ENCODE assay signal across 10 cellular contexts in the genomic region with DNA sequence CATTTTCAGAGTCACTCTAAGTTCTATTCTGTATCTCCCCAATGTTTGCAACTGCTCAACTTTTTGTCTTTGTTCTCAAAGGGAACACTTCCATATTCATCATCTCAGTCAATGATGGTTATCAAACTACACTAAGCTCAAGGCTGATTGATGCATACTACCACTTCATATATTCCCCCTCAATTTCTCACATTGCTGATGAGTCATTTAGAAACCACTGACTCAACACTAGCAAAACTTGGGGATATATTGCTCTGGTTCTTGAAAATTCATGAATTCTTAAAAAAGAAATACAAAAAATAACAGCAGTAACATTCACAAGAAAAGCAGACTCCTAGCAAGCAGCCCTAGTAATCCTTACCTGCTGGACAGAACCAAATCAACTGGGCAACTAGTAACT. TPM values are rescaled to one million over a fixed set of nuclear protein-coding genes. Genes with fewer than 3 reads are reported as not detected.
A peak's percentile ranks its signal among the peaks of the same experiment; 100 is the strongest.
DNase-seq lines count a peak whose midpoint lies in the region; ATAC-seq and TF ChIP-seq lines count a peak whose summit lies in the region.
"Had no signal": no experiment of that assay in that cellular context is flagged by ENCODE, and none has a peak within 500 bp of the region (broad histone marks: within the 10 kb centered on the region; RNA-seq: fewer than 3 reads in every experiment).

No MANE protein-coding gene starts in this region.

- H3K4me3 Mint-ChIP-seq in activated naive CD4-positive, alpha-beta T cell treated with anti-CD3 and anti-CD28 coated beads, Interleukin-2, amount 50 U/mL, for 24 hours: no peak overlapping the region
- no peak overlapping the region for H3K4me3 Mint-ChIP-seq in activated naive CD4-positive, alpha-beta T cell treated with anti-CD3 and anti-CD28 coated beads, Interleukin-2, amount 10 ng/mL, durations not matched to agents 7 days and 5 days

- CTCF ChIA-PET in activated naive CD4-positive, alpha-beta T cell treated with anti-CD3 and anti-CD28 coated beads, Interleukin-2, amount 10 ng/mL, durations not matched to agents 7 days and 5 days (lab: Charles Lee): interaction anchor here (1.0 kb wide), 1 partner anchor 40 kb away, joined by 4 read pairs; no protein-coding TSS in a partner anchor
- CTCF ChIA-PET in RWPE1 (lab: Yijun Ruan, JAX): no interaction called here

- H3K36me3 ChIP-seq in H7 (replicated peaks; ENCODE audit: control insufficient read depth, insufficient read depth, low read length): no peaks in the 10 kb centered on the region

- peaks cover 6% of the 10 kb centered on the region for H3K9me3 Mint-ChIP-seq in activated naive CD4-positive, alpha-beta T cell treated with anti-CD3 and anti-CD28 coated beads, Interleukin-2, amount 50 U/mL, for 24 hours
- H3K9me3 Mint-ChIP-seq in activated naive CD4-positive, alpha-beta T cell treated with anti-CD3 and anti-CD28 coated beads, Interleukin-2, amount 10 ng/mL, durations not matched to agents 7 days and 5 days: peaks cover 19% of the 10 kb centered on the region

- POLR2A ChIA-PET in RWPE1 (lab: Yijun Ruan, JAX; ENCODE audit: low non-redundant PET): no interaction called here

- ATAC-seq in HG02973 (IDR thresholded peaks at IDR 0.05; ENCODE audit: unreplicated experiment) (peak; percentile 81), omental fat pad (ENCODE audit: low FRiP score) (no peak)

- no peak overlapping the region for H3K4me3 ChIP-seq in H7 (ENCODE audit: insufficient read depth, low read depth, low read length)
- H3K4me3 ChIP-seq: esophagus muscularis mucosa had no signal

- no peaks in the 10 kb centered on the region for H3K27me3 ChIP-seq in H7 (ENCODE audit: control insufficient read depth, insufficient read depth, low read length)
- H3K27me3 ChIP-seq: esophagus muscularis mucosa had no signal

- H3K4me1 Mint-ChIP-seq in activated naive CD4-positive, alpha-beta T cell treated with anti-CD3 and anti-CD28 coated beads, Interleukin-2, amount 50 U/mL, for 24 hours: peaks cover 9% of the 10 kb centered on the region
- H3K4me1 Mint-ChIP-seq in activated naive CD4-positive, alpha-beta T cell treated with anti-CD3 and anti-CD28 coated beads, Interleukin-2, amount 10 ng/mL, durations not matched to agents 7 days and 5 days: peaks cover 12% of the 10 kb centered on the region

- TF ChIP-seq CTCF in RWPE1 (conservative IDR thresholded peaks at IDR 0.05; ENCODE audit: low read depth) (no peak), omental fat pad (IDR thresholded peaks at IDR 0.05) (no peak)

- peak overlapping the region; percentile 25 for H3K27ac Mint-ChIP-seq in activated naive CD4-positive, alpha-beta T cell treated with anti-CD3 and anti-CD28 coated beads, Interleukin-2, amount 50 U/mL, for 24 hours
- no peak overlapping the region for H3K27ac Mint-ChIP-seq in activated naive CD4-positive, alpha-beta T cell treated with anti-CD3 and anti-CD28 coated beads, Interleukin-2, amount 10 ng/mL, durations not matched to agents 7 days and 5 days

- no peaks in the 10 kb centered on the region for H3K27me3 Mint-ChIP-seq in activated naive CD4-positive, alpha-beta T cell treated with anti-CD3 and anti-CD28 coated beads, Interleukin-2, amount 50 U/mL, for 24 hours
- H3K27me3 Mint-ChIP-seq in activated naive CD4-positive, alpha-beta T cell treated with anti-CD3 and anti-CD28 coated beads, Interleukin-2, amount 10 ng/mL, durations not matched to agents 7 days and 5 days: no peaks in the 10 kb centered on the region

- peaks cover 24% of the 10 kb centered on the region for H3K36me3 Mint-ChIP-seq in activated naive CD4-positive, alpha-beta T cell treated with anti-CD3 and anti-CD28 coated beads, Interleukin-2, amount 50 U/mL, for 24 hours
- H3K36me3 Mint-ChIP-seq in activated naive CD4-positive, alpha-beta T cell treated with anti-CD3 and anti-CD28 coated beads, Interleukin-2, amount 10 ng/mL, durations not matched to agents 7 days and 5 days: peaks cover 37% of the 10 kb centered on the region

- no peak for DNase-seq in activated naive CD4-positive, alpha-beta T cell treated with anti-CD3 and anti-CD28 coated beads, Interleukin-2, amount 10 ng/mL, durations not matched to agents 7 days and 5 days
- DNase-seq in RWPE1 (ENCODE audit: low spot score): peak; percentile 7
- DNase-seq in NCI-H2029 treated with DMSO at 0.1 percent for 48 hours (lab: John Stamatoyannopoulos, UW): no peak
- no peak for DNase-seq in H7
- DNase-seq in activated effector memory CD4-positive, alpha-beta T cell treated with anti-CD3 and anti-CD28 coated beads, Interleukin-2, amount 50 U/mL, for 16 hours: no peak
- DNase-seq in omental fat pad (ENCODE audit: low spot score): no peak
- DNase-seq: activated effector memory CD4-positive, alpha-beta T cell treated with Interleukin-2 at 50 U/mL for 16 hours had no signal

- no peak overlapping the region for H3K27ac ChIP-seq in RWPE1
- H3K27ac ChIP-seq: esophagus muscularis mucosa had no signal

RNA-seq across cellular contexts. Expression of a gene that starts 52.2 kb away (rescaled TPM):
- total RNA-seq in H7 (2014; rRNA removed; shearing (Covaris generic)): 68.9 and 76.8 TPM in 2 replicates
- total RNA-seq in omental fat pad: 10 to 100 TPM; 18.3 to 23.5 (median 19.5) TPM

RNA-seq across cellular contexts. Expression of a gene that starts 52.6 kb away (rescaled TPM):
- total RNA-seq in H7 (2014; rRNA removed; shearing (Covaris generic)): 14.1 and 22.6 TPM in 2 replicates
- total RNA-seq in omental fat pad: 10 to 100 TPM in 3 of 4 donors, 1 to 10 TPM in 1; 8.2 to 12.7 (median 11.4) TPM
